Comparison of ENCODE assay signal across 32 cellular contexts in genomic region chrX:31652651-31653050, GRCh38.
DNase-seq lines count a peak whose midpoint lies in the region; ATAC-seq and TF ChIP-seq lines count a peak whose summit lies in the region.
"Had no signal": no experiment of that assay in that cellular context is flagged by ENCODE, and none has a peak within 500 bp of the region (broad histone marks: within the 10 kb centered on the region; RNA-seq: fewer than 3 reads in every experiment).

No MANE protein-coding gene starts in this region.

- no peaks in the 10 kb centered on the region for H3K9me3 Mint-ChIP-seq in T-cell
- H3K9me3 Mint-ChIP-seq: activated CD4-positive, alpha-beta T cell treated with anti-CD3 and anti-CD28 coated beads, Interleukin-2, amount 10 ng/mL, durations not matched to agents 7 days and 5 days; activated T-cell treated with anti-CD3 and anti-CD28 coated beads, Interleukin-2, amount 50 U/mL, for 72 hours; CD14-positive monocyte; HFFc6; T-helper 2 cell treated with Interferon-gamma antibody and Interleukin-4, amounts not matched to agents 5 μg/mL and 100 μg/mL, for 36 hours had no signal

- no peak overlapping the region for H3K4me3 ChIP-seq in Peyer's patch
- H3K4me3 ChIP-seq: adrenal gland, heart right ventricle, uterus had no signal

- H3K27me3 Mint-ChIP-seq in T-cell = peaks cover 0 to 15% of the 10 kb centered on the region in 2 donors
- H3K27me3 Mint-ChIP-seq: activated CD4-positive, alpha-beta T cell treated with anti-CD3 and anti-CD28 coated beads, Interleukin-2, amount 10 ng/mL, durations not matched to agents 7 days and 5 days; activated CD8-positive, alpha-beta memory T cell treated with anti-CD3 and anti-CD28 coated beads, Interleukin-2, amount 10 ng/mL, durations not matched to agents 7 days and 5 days had no signal

- no peak overlapping the region for H3K27ac ChIP-seq in Peyer's patch
- H3K27ac ChIP-seq: foreskin keratinocyte, heart right ventricle, uterus, WERI-Rb-1 had no signal

- no peaks in the 10 kb centered on the region for H3K9me3 ChIP-seq in Peyer's patch
- H3K9me3 ChIP-seq: adrenal gland, heart right ventricle, uterus had no signal

- H3K36me3 Mint-ChIP-seq in T-cell = no peaks in the 10 kb centered on the region
- H3K36me3 Mint-ChIP-seq: activated CD8-positive, alpha-beta memory T cell treated with anti-CD3 and anti-CD28 coated beads, Interleukin-2, amount 10 ng/mL, durations not matched to agents 7 days and 5 days; CD14-positive monocyte; naive B cell had no signal

- TF ChIP-seq POLR2A in Peyer's patch (IDR thresholded peaks at IDR 0.05) = no peak

- no peak for TF ChIP-seq CTCF in Peyer's patch (IDR thresholded peaks at IDR 0.05)

- ATAC-seq in GM18517 (IDR thresholded peaks at IDR 0.05; ENCODE audit: unreplicated experiment) = peak; percentile 83
- peak; percentile 69 for ATAC-seq in GM19463 (IDR thresholded peaks at IDR 0.05; ENCODE audit: unreplicated experiment)
- ATAC-seq in sciatic nerve = peak; percentile 62
- ATAC-seq in T-cell (replicated peaks in 1 of 4) = no peak
- ATAC-seq: activated CD8-positive, alpha-beta memory T cell treated with anti-CD3 and anti-CD28 coated beads, Interleukin-2, amount 10 ng/mL, durations not matched to agents 7 days and 5 days; activated T-cell treated with anti-CD3 and anti-CD28 coated beads, Interleukin-2, amount 50 U/mL, for 72 hours; foreskin keratinocyte; SK-N-SH treated with all-trans-retinoic acid at 6 μM for 48 hours had no signal

- intact Hi-C loops in sciatic nerve (cut with DNase I) = no loop called here

- H3K27ac Mint-ChIP-seq in T-cell = no peak overlapping the region
- H3K27ac Mint-ChIP-seq: activated CD4-positive, alpha-beta T cell treated with anti-CD3 and anti-CD28 coated beads, Interleukin-2, amount 10 ng/mL, durations not matched to agents 7 days and 5 days; activated CD8-positive, alpha-beta memory T cell treated with anti-CD3 and anti-CD28 coated beads, Interleukin-2, amount 10 ng/mL, durations not matched to agents 7 days and 5 days; activated T-cell treated with anti-CD3 and anti-CD28 coated beads, Interleukin-2, amount 50 U/mL, for 72 hours; CD14-positive monocyte; HFFc6; naive B cell; T-helper 2 cell treated with Interferon-gamma antibody and Interleukin-4, amounts not matched to agents 5 μg/mL and 100 μg/mL, for 36 hours had no signal

- CTCF ChIA-PET in T-cell (lab: Charles Lee) = no interaction called here

- H3K4me1 ChIP-seq in Peyer's patch = no peaks in the 10 kb centered on the region
- H3K4me1 ChIP-seq: adrenal gland, foreskin keratinocyte, heart right ventricle, uterus had no signal

- no peaks in the 10 kb centered on the region for H3K4me1 Mint-ChIP-seq in T-cell
- H3K4me1 Mint-ChIP-seq: activated CD4-positive, alpha-beta T cell treated with anti-CD3 and anti-CD28 coated beads, Interleukin-2, amount 10 ng/mL, durations not matched to agents 7 days and 5 days; activated CD8-positive, alpha-beta memory T cell treated with anti-CD3 and anti-CD28 coated beads, Interleukin-2, amount 10 ng/mL, durations not matched to agents 7 days and 5 days; naive B cell had no signal

- POLR2A ChIA-PET in T-cell (lab: Charles Lee) = no interaction called here

- DNase-seq in NOMO-1 treated with dmso at 0.1 percent for 144 hours (lab: John Stamatoyannopoulos, UW; ENCODE audit: unreplicated experiment) (peak; percentile 69), sciatic nerve (ENCODE audit: low spot score) (no peak), Peyer's patch (no peak), T-cell (no peak)
- no peak for DNase-seq in stimulated activated CD4-positive, alpha-beta T cell treated with anti-CD3 and anti-CD28 coated beads, Interleukin-12 subunit alpha, Interleukin-12 subunit beta, amount 100 ng/mL, for 4 hours
- DNase-seq: activated CD4-positive, alpha-beta T cell treated with anti-CD3 and anti-CD28 coated beads, Interleukin-2, amount 10 ng/mL, durations not matched to agents 7 days and 5 days; activated CD8-positive, alpha-beta memory T cell treated with anti-CD3 and anti-CD28 coated beads, Interleukin-2, amount 10 ng/mL, durations not matched to agents 7 days and 5 days; activated naive CD4-positive, alpha-beta T cell treated with Interleukin-2 at 50 U/mL for 16 hours; activated T-cell treated with anti-CD3 and anti-CD28 coated beads, Interleukin-2, amount 50 U/mL, for 72 hours; adrenal gland; effector memory CD4-positive, alpha-beta T cell; erythroblast; foreskin keratinocyte; heart right ventricle; HFFc6; Kasumi-1; naive B cell; NCI-H1092; NCI-H187; NCI-H2171 treated with DMSO at 0.1 percent for 48 hours; NCI-H69; nucleus accumbens; OCI-M1; stimulated activated CD4-positive, alpha-beta T cell treated with anti-CD3 and anti-CD28 coated beads, Interleukin-2, amount 100 ng/mL, for 48 hours; stimulated activated naive CD4-positive, alpha-beta T cell; uterus; WERI-Rb-1 had no signal

- no peaks in the 10 kb centered on the region for H3K36me3 ChIP-seq in Peyer's patch
- H3K36me3 ChIP-seq: adrenal gland, heart right ventricle, uterus, WERI-Rb-1 had no signal

- H3K4me3 Mint-ChIP-seq in T-cell = no peak overlapping the region
- H3K4me3 Mint-ChIP-seq: activated CD4-positive, alpha-beta T cell treated with anti-CD3 and anti-CD28 coated beads, Interleukin-2, amount 10 ng/mL, durations not matched to agents 7 days and 5 days; activated CD8-positive, alpha-beta memory T cell treated with anti-CD3 and anti-CD28 coated beads, Interleukin-2, amount 10 ng/mL, durations not matched to agents 7 days and 5 days; activated T-cell treated with anti-CD3 and anti-CD28 coated beads, Interleukin-2, amount 50 U/mL, for 72 hours; CD14-positive monocyte; HFFc6; naive B cell; T-helper 2 cell treated with Interferon-gamma antibody and Interleukin-4, amounts not matched to agents 5 μg/mL and 100 μg/mL, for 36 hours had no signal

- H3K27me3 ChIP-seq in Peyer's patch = no peaks in the 10 kb centered on the region
- H3K27me3 ChIP-seq: foreskin keratinocyte, heart right ventricle, uterus had no signal

Comparison
In these comparisons a context has a peak if more than half of its experiments do, and no peak if none do; other contexts are left out.
1. ATAC-seq: peak in GM18517 (single experiment), GM19463 (single experiment) and sciatic nerve (single experiment); none in T-cell (0 of 4).